ENCODE assay signal across 1 cellular context in the genomic region with DNA sequence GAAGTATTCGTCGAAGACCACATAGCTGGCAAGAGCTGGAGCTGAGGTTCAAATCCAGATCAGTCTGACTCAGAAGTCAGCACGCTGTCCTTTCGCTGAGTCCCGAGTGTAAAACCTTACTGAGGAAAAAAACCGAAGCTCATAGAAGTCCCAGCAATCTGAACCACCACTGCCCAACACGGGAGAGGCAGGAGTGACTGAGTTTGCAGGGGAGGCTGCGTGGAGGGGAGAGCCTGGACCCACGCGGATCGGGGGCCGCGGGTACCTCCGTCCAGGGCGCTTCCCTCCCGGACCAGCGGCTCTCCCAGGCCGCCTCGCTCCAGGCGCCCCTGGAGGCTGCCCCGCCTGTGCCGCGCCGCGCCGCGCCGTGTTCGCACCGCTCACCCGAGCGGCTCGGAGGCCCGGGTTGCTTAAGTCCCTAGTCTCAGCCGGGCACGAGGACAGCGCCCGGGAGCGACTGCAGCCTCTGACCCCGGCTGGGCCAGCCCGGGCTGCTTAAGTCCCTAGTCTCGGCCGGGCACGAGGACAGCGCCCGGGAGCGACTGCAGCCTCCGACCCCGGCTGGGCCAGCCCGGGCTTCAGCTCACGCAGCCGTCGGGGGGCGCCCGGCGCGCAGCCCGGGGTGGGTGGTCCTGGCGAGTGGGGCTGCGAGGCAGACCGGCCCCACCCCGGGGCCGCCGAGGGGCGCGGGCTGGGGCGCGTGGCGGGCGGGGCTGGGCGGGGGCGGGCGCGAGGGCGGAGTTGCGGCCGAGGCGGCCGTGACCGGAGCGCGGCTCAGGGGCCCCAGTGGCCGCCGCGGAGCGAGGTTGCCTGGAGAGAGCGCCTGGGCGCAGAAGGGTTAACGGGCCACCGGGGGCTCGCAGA.
TF ChIP-seq lines count a peak whose summit lies in the region.

A gene (plus strand): TSS at position 777 of the 864 bp plus-strand sequence. CDS start 2,881 bp downstream, outside the sequence.

TF ChIP-seq in K562, 482 proteins besides CTCF, POLR2A, EP300 and RAD21 (continued from another document and continues in another):
- TF ChIP-seq, protein P1, sequence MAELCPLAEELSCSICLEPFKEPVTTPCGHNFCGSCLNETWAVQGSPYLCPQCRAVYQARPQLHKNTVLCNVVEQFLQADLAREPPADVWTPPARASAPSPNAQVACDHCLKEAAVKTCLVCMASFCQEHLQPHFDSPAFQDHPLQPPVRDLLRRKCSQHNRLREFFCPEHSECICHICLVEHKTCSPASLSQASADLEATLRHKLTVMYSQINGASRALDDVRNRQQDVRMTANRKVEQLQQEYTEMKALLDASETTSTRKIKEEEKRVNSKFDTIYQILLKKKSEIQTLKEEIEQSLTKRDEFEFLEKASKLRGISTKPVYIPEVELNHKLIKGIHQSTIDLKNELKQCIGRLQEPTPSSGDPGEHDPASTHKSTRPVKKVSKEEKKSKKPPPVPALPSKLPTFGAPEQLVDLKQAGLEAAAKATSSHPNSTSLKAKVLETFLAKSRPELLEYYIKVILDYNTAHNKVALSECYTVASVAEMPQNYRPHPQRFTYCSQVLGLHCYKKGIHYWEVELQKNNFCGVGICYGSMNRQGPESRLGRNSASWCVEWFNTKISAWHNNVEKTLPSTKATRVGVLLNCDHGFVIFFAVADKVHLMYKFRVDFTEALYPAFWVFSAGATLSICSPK (IDR thresholded peaks at IDR 0.05; ENCODE audit: borderline replicate concordance): no peak
- TF ChIP-seq ZEB2 (IDR thresholded peaks at IDR 0.05): no peak
- TF ChIP-seq ZNF324 (CRISPR knock-in tag; IDR thresholded peaks at IDR 0.05): no peak
- TF ChIP-seq ZNF121 (CRISPR knock-in tag; conservative IDR thresholded peaks at IDR 0.05): 0 out of 2 replicates have a peak, but pooled peaks have one; percentile 46
- no peak for TF ChIP-seq ELF2 (CRISPR knock-in tag; IDR thresholded peaks at IDR 0.05)
- TF ChIP-seq, protein P2, sequence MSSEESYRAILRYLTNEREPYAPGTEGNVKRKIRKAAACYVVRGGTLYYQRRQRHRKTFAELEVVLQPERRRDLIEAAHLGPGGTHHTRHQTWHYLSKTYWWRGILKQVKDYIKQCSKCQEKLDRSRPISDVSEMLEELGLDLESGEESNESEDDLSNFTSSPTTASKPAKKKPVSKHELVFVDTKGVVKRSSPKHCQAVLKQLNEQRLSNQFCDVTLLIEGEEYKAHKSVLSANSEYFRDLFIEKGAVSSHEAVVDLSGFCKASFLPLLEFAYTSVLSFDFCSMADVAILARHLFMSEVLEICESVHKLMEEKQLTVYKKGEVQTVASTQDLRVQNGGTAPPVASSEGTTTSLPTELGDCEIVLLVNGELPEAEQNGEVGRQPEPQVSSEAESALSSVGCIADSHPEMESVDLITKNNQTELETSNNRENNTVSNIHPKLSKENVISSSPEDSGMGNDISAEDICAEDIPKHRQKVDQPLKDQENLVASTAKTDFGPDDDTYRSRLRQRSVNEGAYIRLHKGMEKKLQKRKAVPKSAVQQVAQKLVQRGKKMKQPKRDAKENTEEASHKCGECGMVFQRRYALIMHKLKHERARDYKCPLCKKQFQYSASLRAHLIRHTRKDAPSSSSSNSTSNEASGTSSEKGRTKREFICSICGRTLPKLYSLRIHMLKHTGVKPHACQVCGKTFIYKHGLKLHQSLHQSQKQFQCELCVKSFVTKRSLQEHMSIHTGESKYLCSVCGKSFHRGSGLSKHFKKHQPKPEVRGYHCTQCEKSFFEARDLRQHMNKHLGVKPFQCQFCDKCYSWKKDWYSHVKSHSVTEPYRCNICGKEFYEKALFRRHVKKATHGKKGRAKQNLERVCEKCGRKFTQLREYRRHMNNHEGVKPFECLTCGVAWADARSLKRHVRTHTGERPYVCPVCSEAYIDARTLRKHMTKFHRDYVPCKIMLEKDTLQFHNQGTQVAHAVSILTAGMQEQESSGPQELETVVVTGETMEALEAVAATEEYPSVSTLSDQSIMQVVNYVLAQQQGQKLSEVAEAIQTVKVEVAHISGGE (CRISPR knock-in tag; IDR thresholded peaks at IDR 0.05): peak in 1 of 3 experiments; percentile 63; a peak in 3 of 6 replicates
- TF ChIP-seq PHF8 (IDR thresholded peaks at IDR 0.05; ENCODE audit: borderline replicate concordance, low read length): peak; percentile 74; the same call in 1 of the 2 replicates
- TF ChIP-seq ZNF444 (CRISPR knock-in tag; IDR thresholded peaks at IDR 0.05): no peak
- TF ChIP-seq PTBP1 (IDR thresholded peaks at IDR 0.05; ENCODE audit: low read depth, low read length): 0 out of 2 replicates have a peak, but pooled peaks have one; percentile 18
- no peak for TF ChIP-seq HMG20B (CRISPR knock-in tag; IDR thresholded peaks at IDR 0.05)
- TF ChIP-seq FOXA3 (CRISPR knock-in tag; conservative IDR thresholded peaks at IDR 0.05 in 1 of 2, IDR thresholded peaks at IDR 0.05 in 1 of 2): no peak
- no peak for TF ChIP-seq ZKSCAN8 (CRISPR knock-in tag; IDR thresholded peaks at IDR 0.05)
- TF ChIP-seq, protein P3, sequence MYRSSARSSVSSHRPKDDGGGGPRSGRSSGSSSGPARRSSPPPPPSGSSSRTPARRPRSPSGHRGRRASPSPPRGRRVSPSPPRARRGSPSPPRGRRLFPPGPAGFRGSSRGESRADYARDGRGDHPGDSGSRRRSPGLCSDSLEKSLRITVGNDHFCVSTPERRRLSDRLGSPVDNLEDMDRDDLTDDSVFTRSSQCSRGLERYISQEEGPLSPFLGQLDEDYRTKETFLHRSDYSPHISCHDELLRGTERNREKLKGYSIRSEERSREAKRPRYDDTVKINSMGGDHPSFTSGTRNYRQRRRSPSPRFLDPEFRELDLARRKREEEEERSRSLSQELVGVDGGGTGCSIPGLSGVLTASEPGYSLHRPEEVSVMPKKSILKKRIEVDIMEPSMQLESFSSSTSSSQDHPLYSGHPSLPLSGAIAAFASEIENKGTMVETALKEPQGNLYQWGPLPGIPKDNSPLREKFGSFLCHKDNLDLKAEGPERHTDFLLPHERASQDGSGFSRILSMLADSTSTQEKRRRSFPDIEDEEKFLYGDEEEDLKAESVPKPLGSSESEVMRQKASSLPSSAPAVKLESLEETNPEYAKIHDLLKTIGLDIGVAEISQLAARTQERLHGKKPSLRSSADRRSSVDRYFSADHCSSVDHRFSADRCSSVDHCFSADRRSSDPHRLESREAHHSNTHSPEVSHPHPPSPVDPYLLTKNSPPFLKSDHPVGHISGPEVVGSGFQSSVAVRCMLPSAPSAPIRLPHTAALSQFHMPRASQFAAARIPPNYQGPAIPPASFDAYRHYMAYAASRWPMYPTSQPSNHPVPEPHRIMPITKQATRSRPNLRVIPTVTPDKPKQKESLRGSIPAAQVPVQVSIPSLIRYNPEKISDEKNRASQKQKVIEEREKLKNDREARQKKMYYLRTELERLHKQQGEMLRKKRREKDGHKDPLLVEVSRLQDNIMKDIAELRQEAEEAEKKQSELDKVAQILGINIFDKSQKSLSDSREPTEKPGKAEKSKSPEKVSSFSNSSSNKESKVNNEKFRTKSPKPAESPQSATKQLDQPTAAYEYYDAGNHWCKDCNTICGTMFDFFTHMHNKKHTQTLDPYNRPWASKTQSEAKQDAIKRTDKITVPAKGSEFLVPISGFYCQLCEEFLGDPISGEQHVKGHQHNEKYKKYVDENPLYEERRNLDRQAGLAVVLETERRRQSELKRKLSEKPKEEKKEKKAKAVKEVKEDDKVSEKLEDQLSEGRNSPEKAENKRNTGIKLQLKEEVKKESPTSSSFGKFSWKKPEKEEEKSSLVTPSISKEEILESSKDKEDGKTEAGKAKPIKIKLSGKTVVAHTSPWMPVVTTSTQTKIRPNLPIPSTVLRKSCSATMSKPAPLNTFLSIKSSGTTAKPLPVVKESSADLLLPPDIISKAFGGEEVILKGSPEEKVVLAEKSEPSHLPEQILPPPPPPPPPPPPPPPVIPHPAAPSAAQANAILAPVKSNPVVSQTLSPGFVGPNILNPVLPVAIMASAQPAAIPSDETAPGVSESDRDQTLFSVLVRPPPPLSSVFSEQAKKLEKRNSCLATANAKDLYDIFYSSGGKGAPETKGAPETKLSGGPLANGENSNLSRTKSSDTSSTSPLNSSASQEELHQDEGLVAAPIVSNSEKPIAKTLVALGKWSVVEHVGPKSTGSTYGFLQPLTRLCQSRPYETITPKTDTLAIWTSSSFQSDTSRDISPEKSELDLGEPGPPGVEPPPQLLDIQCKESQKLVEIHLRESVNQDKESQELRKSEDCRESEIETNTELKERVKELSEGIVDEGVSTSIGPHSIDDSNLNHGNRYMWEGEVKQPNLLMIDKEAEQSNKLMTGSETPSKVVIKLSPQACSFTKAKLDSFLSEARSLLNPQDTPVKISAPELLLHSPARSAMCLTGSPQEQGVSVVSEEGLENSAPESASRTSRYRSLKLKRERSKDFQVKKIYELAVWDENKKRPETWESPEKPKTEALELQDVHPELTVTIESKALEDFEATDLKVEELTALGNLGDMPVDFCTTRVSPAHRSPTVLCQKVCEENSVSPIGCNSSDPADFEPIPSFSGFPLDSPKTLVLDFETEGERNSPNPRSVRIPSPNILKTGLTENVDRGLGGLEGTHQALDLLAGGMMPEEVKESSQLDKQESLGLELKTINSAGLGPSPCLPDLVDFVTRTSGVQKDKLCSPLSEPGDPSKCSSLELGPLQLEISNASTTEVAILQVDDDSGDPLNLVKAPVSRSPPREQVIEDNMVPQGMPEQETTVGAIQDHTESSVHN (IDR thresholded peaks at IDR 0.05; ENCODE audit: borderline replicate concordance in 1 of 2, low read depth in 1 of 2): no peak
- no peak for TF ChIP-seq BACH1 (tag; IDR thresholded peaks at IDR 0.05)
- TF ChIP-seq RAD51 (IDR thresholded peaks at IDR 0.05; ENCODE audit: borderline replicate concordance, low read depth): no peak
- TF ChIP-seq MAFG (tag; conservative IDR thresholded peaks at IDR 0.05): no peak
- TF ChIP-seq HDAC8 (tag; IDR thresholded peaks at IDR 0.05): no peak
- TF ChIP-seq, protein P4, sequence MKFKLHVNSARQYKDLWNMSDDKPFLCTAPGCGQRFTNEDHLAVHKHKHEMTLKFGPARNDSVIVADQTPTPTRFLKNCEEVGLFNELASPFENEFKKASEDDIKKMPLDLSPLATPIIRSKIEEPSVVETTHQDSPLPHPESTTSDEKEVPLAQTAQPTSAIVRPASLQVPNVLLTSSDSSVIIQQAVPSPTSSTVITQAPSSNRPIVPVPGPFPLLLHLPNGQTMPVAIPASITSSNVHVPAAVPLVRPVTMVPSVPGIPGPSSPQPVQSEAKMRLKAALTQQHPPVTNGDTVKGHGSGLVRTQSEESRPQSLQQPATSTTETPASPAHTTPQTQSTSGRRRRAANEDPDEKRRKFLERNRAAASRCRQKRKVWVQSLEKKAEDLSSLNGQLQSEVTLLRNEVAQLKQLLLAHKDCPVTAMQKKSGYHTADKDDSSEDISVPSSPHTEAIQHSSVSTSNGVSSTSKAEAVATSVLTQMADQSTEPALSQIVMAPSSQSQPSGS (CRISPR knock-in tag; IDR thresholded peaks at IDR 0.05): no peak
- TF ChIP-seq, protein P5, sequence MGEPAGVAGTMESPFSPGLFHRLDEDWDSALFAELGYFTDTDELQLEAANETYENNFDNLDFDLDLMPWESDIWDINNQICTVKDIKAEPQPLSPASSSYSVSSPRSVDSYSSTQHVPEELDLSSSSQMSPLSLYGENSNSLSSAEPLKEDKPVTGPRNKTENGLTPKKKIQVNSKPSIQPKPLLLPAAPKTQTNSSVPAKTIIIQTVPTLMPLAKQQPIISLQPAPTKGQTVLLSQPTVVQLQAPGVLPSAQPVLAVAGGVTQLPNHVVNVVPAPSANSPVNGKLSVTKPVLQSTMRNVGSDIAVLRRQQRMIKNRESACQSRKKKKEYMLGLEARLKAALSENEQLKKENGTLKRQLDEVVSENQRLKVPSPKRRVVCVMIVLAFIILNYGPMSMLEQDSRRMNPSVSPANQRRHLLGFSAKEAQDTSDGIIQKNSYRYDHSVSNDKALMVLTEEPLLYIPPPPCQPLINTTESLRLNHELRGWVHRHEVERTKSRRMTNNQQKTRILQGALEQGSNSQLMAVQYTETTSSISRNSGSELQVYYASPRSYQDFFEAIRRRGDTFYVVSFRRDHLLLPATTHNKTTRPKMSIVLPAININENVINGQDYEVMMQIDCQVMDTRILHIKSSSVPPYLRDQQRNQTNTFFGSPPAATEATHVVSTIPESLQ (CRISPR knock-in tag; IDR thresholded peaks at IDR 0.05): peak; percentile 43; the same call in 1 of the 2 replicates
- TF ChIP-seq PHTF2 (CRISPR knock-in tag; IDR thresholded peaks at IDR 0.05): no peak
- TF ChIP-seq NR3C1 (CRISPR knock-in tag; IDR thresholded peaks at IDR 0.05): 0 out of 2 replicates have a peak, but pooled peaks have one; percentile 53
- 0 out of 2 replicates have a peak, but pooled peaks have one; percentile 39 for TF ChIP-seq RB1 (IDR thresholded peaks at IDR 0.05; ENCODE audit: low read depth)
- TF ChIP-seq ZNF232 (CRISPR knock-in tag; IDR thresholded peaks at IDR 0.05): peak; percentile 47; the same call in 1 of the 2 replicates
- TF ChIP-seq, protein P6, sequence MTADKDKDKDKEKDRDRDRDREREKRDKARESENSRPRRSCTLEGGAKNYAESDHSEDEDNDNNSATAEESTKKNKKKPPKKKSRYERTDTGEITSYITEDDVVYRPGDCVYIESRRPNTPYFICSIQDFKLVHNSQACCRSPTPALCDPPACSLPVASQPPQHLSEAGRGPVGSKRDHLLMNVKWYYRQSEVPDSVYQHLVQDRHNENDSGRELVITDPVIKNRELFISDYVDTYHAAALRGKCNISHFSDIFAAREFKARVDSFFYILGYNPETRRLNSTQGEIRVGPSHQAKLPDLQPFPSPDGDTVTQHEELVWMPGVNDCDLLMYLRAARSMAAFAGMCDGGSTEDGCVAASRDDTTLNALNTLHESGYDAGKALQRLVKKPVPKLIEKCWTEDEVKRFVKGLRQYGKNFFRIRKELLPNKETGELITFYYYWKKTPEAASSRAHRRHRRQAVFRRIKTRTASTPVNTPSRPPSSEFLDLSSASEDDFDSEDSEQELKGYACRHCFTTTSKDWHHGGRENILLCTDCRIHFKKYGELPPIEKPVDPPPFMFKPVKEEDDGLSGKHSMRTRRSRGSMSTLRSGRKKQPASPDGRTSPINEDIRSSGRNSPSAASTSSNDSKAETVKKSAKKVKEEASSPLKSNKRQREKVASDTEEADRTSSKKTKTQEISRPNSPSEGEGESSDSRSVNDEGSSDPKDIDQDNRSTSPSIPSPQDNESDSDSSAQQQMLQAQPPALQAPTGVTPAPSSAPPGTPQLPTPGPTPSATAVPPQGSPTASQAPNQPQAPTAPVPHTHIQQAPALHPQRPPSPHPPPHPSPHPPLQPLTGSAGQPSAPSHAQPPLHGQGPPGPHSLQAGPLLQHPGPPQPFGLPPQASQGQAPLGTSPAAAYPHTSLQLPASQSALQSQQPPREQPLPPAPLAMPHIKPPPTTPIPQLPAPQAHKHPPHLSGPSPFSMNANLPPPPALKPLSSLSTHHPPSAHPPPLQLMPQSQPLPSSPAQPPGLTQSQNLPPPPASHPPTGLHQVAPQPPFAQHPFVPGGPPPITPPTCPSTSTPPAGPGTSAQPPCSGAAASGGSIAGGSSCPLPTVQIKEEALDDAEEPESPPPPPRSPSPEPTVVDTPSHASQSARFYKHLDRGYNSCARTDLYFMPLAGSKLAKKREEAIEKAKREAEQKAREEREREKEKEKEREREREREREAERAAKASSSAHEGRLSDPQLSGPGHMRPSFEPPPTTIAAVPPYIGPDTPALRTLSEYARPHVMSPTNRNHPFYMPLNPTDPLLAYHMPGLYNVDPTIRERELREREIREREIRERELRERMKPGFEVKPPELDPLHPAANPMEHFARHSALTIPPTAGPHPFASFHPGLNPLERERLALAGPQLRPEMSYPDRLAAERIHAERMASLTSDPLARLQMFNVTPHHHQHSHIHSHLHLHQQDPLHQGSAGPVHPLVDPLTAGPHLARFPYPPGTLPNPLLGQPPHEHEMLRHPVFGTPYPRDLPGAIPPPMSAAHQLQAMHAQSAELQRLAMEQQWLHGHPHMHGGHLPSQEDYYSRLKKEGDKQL (CRISPR knock-in tag; IDR thresholded peaks at IDR 0.05; ENCODE audit: borderline replicate concordance): no peak
- TF ChIP-seq, protein P7, sequence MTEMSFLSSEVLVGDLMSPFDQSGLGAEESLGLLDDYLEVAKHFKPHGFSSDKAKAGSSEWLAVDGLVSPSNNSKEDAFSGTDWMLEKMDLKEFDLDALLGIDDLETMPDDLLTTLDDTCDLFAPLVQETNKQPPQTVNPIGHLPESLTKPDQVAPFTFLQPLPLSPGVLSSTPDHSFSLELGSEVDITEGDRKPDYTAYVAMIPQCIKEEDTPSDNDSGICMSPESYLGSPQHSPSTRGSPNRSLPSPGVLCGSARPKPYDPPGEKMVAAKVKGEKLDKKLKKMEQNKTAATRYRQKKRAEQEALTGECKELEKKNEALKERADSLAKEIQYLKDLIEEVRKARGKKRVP (CRISPR knock-in tag; IDR thresholded peaks at IDR 0.05): peak; percentile 49; the same call in 1 of the 2 replicates
